14 cellular contexts compared by ENCODE assay signal in the genomic region with DNA sequence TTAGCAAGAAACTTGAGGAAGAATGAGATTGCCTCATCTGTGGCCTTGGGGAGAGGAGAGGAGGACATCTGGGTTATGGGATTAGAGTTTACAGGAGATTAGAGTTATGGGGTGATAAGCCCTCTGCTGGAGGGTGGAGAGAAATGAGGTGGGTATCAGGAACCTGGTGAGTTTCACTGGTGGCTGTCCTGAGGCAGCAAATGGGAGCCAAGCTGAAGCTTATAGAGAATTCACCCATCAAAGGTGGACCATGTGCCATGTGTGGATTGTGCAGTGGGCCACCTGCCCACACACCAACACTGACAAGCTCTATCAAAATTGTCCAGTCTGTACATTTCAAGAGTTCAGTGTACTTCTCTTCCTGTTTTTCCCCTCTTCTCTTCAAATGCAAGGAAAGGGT.
DNase-seq lines count a peak whose midpoint lies in the region; ATAC-seq and TF ChIP-seq lines count a peak whose summit lies in the region.
"Had no signal": no experiment of that assay in that cellular context is flagged by ENCODE, and none has a peak within 500 bp of the region (broad histone marks: within the 10 kb centered on the region; RNA-seq: fewer than 3 reads in every experiment).

No MANE protein-coding gene starts in this region.

- no peaks in the 10 kb centered on the region for H3K36me3 ChIP-seq in SK-N-MC (ENCODE audit: insufficient read depth, low read length)
- H3K36me3 ChIP-seq: BLaER1 had no signal

- H3K4ac ChIP-seq in H9 (ENCODE audit: low read depth, low read length) = no peak overlapping the region

- no peaks in the 10 kb centered on the region for H3K79me1 ChIP-seq in H9 (ENCODE audit: insufficient read depth, low read depth, low read length, poor library complexity, severe bottlenecking)

- H3T11ph ChIP-seq in H9 (ENCODE audit: low read length) = no peak overlapping the region

- no peak overlapping the region for H2AFZ ChIP-seq in H9 (ENCODE audit: low read length)

- H3K4me2 ChIP-seq in H9 (ENCODE audit: insufficient read depth, insufficient read length, low read length) = no peak overlapping the region
- H3K4me2 ChIP-seq: BLaER1 had no signal

- ATAC-seq in foreskin keratinocyte = peak; percentile 42
- ATAC-seq in HG03108 (IDR thresholded peaks at IDR 0.05; ENCODE audit: unreplicated experiment) = no peak

- H3K4me3 Mint-ChIP-seq in H9 = no peak overlapping the region
- H3K4me3 Mint-ChIP-seq: activated naive CD4-positive, alpha-beta T cell treated with anti-CD3 and anti-CD28 coated beads, Interleukin-2, amount 10 ng/mL, durations not matched to agents 7 days and 5 days had no signal

- no peak overlapping the region for H3K27ac Mint-ChIP-seq in H9
- H3K27ac Mint-ChIP-seq: activated naive CD4-positive, alpha-beta T cell treated with anti-CD3 and anti-CD28 coated beads, Interleukin-2, amount 10 ng/mL, durations not matched to agents 7 days and 5 days had no signal

- H3K14ac ChIP-seq in H9 (ENCODE audit: insufficient read depth, low read length) = no peak overlapping the region

- H3K9ac ChIP-seq in H9 (ENCODE audit: extremely low read depth, insufficient read length, low read length) (no peak overlapping the region), SK-N-MC (ENCODE audit: insufficient read length) (no peak overlapping the region)
- H3K9ac ChIP-seq: BLaER1 had no signal

- no peak overlapping the region for H3K27ac ChIP-seq in H9 (ENCODE audit: insufficient read length, low read depth, low read length)
- H3K27ac ChIP-seq in SK-N-MC = 0 out of 2 replicates have a peak overlapping the region, but pooled peaks have one; percentile 89
- no peak overlapping the region for H3K27ac ChIP-seq in foreskin keratinocyte
- H3K27ac ChIP-seq: BLaER1 had no signal

- no peak overlapping the region for H2BK5ac ChIP-seq in H9 (ENCODE audit: insufficient read length, low read length)

- no peaks in the 10 kb centered on the region; a peak in 1 of 5 replicates for H3K9me3 Mint-ChIP-seq in H9
- H3K9me3 Mint-ChIP-seq: activated naive CD4-positive, alpha-beta T cell treated with anti-CD3 and anti-CD28 coated beads, Interleukin-2, amount 10 ng/mL, durations not matched to agents 7 days and 5 days had no signal

- H3K4me1 ChIP-seq in H9 (ENCODE audit: insufficient read depth, low read length) (peaks cover 3% of the 10 kb centered on the region; the same call in 1 of the 2 replicates), foreskin keratinocyte (no peaks in the 10 kb centered on the region)
- H3K4me1 ChIP-seq: BLaER1 had no signal

- no peak overlapping the region for H2BK120ac ChIP-seq in H9 (ENCODE audit: low read depth, low read length, poor library complexity, severe bottlenecking)

- no peak overlapping the region for H4K5ac ChIP-seq in H9 (ENCODE audit: insufficient read length, low read depth, low read length)

- peaks cover 1 to 6% (median 4%) of the 10 kb centered on the region in 3 experiments; a peak in 3 of 7 replicates for H3K36me3 Mint-ChIP-seq in H9 (ENCODE audit: insufficient read depth in 1 of 3, low read depth in 3 of 3)
- H3K36me3 Mint-ChIP-seq: activated naive CD4-positive, alpha-beta T cell treated with anti-CD3 and anti-CD28 coated beads, Interleukin-2, amount 10 ng/mL, durations not matched to agents 7 days and 5 days had no signal

- no peak overlapping the region for H3K56ac ChIP-seq in H9 (ENCODE audit: insufficient read length, low read depth, low read length)

- H4K8ac ChIP-seq in H9 (replicated peaks; ENCODE audit: insufficient read length, low read depth, low read length) = no peak overlapping the region

- no peak overlapping the region for H3K4me3 ChIP-seq in AG09309 (ENCODE audit: control insufficient read depth, low read depth, low read length)
- no peak overlapping the region for H3K4me3 ChIP-seq in SK-N-MC
- H3K4me3 ChIP-seq: BLaER1 had no signal

- TF ChIP-seq CTCF in AG09309 (IDR thresholded peaks at IDR 0.05; ENCODE audit: control insufficient read depth, insufficient read depth, low read depth, low read length, missing control alignments) = peak; percentile 8
- peak; percentile 47; the same call in 2 of the 3 replicates for TF ChIP-seq CTCF in H9 (conservative IDR thresholded peaks at IDR 0.05)
- peak; percentile 35 for TF ChIP-seq CTCF in foreskin keratinocyte (conservative IDR thresholded peaks at IDR 0.05)

- H3K27me3 ChIP-seq in H9 (ENCODE audit: insufficient read depth, low read length) (no peaks in the 10 kb centered on the region), foreskin keratinocyte (no peaks in the 10 kb centered on the region)
- H3K27me3 ChIP-seq: BLaER1 had no signal

- no peak overlapping the region for H3K18ac ChIP-seq in H9 (ENCODE audit: insufficient read length, low read depth, low read length)

- no peak overlapping the region for H2BK12ac ChIP-seq in H9 (ENCODE audit: insufficient read length, low read depth, low read length)

- no peak for DNase-seq in AG09309 (ENCODE audit: low read depth)
- no peak for DNase-seq in H9
- DNase-seq in SK-N-MC (ENCODE audit: low read depth, low spot score) = no peak
- no peak for DNase-seq in foreskin keratinocyte
- no peak for DNase-seq in effector CD8-positive, alpha-beta T cell (lab: John Stamatoyannopoulos, UW)
- DNase-seq in head of caudate nucleus = no peak
- no peak for DNase-seq in central memory CD4-positive, alpha-beta T cell
- DNase-seq: activated CD4-positive, alpha-beta T cell treated with anti-CD3 and anti-CD28 coated beads, Interleukin-2, amount 50 U/mL, for 1 hour; activated naive CD4-positive, alpha-beta T cell treated with anti-CD3 and anti-CD28 coated beads, Interleukin-2, amount 10 ng/mL, durations not matched to agents 7 days and 5 days; NCI-H2081 treated with DMSO at 0.1 percent for 48 hours; Right ventricle myocardium superior; small intestine had no signal

- H4K91ac ChIP-seq in H9 (ENCODE audit: insufficient read length, low read depth, low read length) = no peak overlapping the region

- H3K23me2 ChIP-seq in H9 (ENCODE audit: insufficient read length, low read depth, low read length, poor library complexity, severe bottlenecking) = no peaks in the 10 kb centered on the region

- H3K9me3 ChIP-seq in H9 (ENCODE audit: control insufficient read depth, low read depth, low read length) = no peaks in the 10 kb centered on the region
- no peaks in the 10 kb centered on the region for H3K9me3 ChIP-seq in SK-N-MC (ENCODE audit: low read depth, low read length)
- H3K9me3 ChIP-seq: BLaER1 had no signal

- H2AK5ac ChIP-seq in H9 (ENCODE audit: insufficient read length, low read length) = no peak overlapping the region

- peaks cover 39 to 50% of the 10 kb centered on the region in 2 experiments for H3K4me1 Mint-ChIP-seq in H9
- H3K4me1 Mint-ChIP-seq: activated naive CD4-positive, alpha-beta T cell treated with anti-CD3 and anti-CD28 coated beads, Interleukin-2, amount 10 ng/mL, durations not matched to agents 7 days and 5 days had no signal

- H4K20me1 ChIP-seq in H9 (ENCODE audit: control insufficient read depth, insufficient read depth, insufficient read length) = no peaks in the 10 kb centered on the region
- H4K20me1 ChIP-seq: BLaER1 had no signal

- H3K79me2 ChIP-seq in H9 (ENCODE audit: insufficient read depth, low read length) = no peaks in the 10 kb centered on the region

- H2BK20ac ChIP-seq in H9 (ENCODE audit: low read depth, low read length, poor library complexity, severe bottlenecking) = no peak overlapping the region

- no peaks in the 10 kb centered on the region for H3K27me3 Mint-ChIP-seq in H9 (ENCODE audit: low read depth)
- H3K27me3 Mint-ChIP-seq: activated naive CD4-positive, alpha-beta T cell treated with anti-CD3 and anti-CD28 coated beads, Interleukin-2, amount 10 ng/mL, durations not matched to agents 7 days and 5 days had no signal

- intact Hi-C loops in head of caudate nucleus (cut with DNase I) = no loop called here

- H2BK15ac ChIP-seq in H9 (ENCODE audit: low read depth, low read length) = no peak overlapping the region

- no peak overlapping the region for H3K23ac ChIP-seq in H9 (ENCODE audit: insufficient read length, low read depth, low read length)
